ENCODE assay signal across 7 cellular contexts in genomic region chr1:143803904-143804539, GRCh38.
A peak's percentile ranks its signal among the peaks of the same experiment; 100 is the strongest.
DNase-seq lines count a peak whose midpoint lies in the region; ATAC-seq and TF ChIP-seq lines count a peak whose summit lies in the region.
"Not testable (repeated sequence)": the region's sequence is repeated elsewhere in the genome, so short reads cannot be mapped to it uniquely, and the experiment has no call there.

No MANE protein-coding gene starts in this region.

- H3K36me3 Mint-ChIP-seq in activated naive CD4-positive, alpha-beta T cell treated with anti-CD3 and anti-CD28 coated beads, Interleukin-2, amount 50 U/mL, for 24 hours: not testable (repeated sequence)

- not testable (repeated sequence) for H3K9me2 ChIP-seq in SK-N-SH

- not testable (repeated sequence) for H3F3A ChIP-seq in SK-N-SH (replicated peaks; ENCODE audit: insufficient read depth)

- DNase-seq in GM12865 (ENCODE audit: low read depth) (peak; percentile 54), fibroblast of lung (ENCODE audit: low read depth in 2 of 2) (peak; percentile 5 to 18), left lung (peak in 1 of 2 donors; percentile 32), retina (peak; percentile 1)
- DNase-seq in SK-N-SH: not testable (repeated sequence)

- not testable (repeated sequence) for H3K9me3 ChIP-seq in SK-N-SH; fibroblast of lung (ENCODE audit: control insufficient read depth, insufficient read depth, low read depth, low read length); left lung

- intact Hi-C loops in left lung (cut with DNase I): not testable (repeated sequence)

- TF ChIP-seq RAD21 in SK-N-SH (IDR thresholded peaks at IDR 0.05; ENCODE audit: low read length): not testable (repeated sequence)

- not testable (repeated sequence) for H3K4me1 Mint-ChIP-seq in activated naive CD4-positive, alpha-beta T cell treated with anti-CD3 and anti-CD28 coated beads, Interleukin-2, amount 50 U/mL, for 24 hours

- not testable (repeated sequence) for H3K4me1 ChIP-seq in SK-N-SH (ENCODE audit: control insufficient read depth in 1 of 2, insufficient read depth in 2 of 2, low read depth in 1 of 2, low read length in 1 of 2); fibroblast of lung (ENCODE audit: control insufficient read depth, extremely low read depth, insufficient read depth, low read length); left lung

- peak overlapping the region; percentile 85 for H3K4me2 ChIP-seq in SK-N-SH
- peak overlapping the region; percentile 75 for H3K4me2 ChIP-seq in fibroblast of lung (ENCODE audit: extremely low read depth, insufficient read depth, low read length)

- CTCF ChIA-PET in SK-N-SH (lab: Yijun Ruan, JAX): not testable (repeated sequence)

- H3K9ac ChIP-seq in SK-N-SH: 0 out of 2 replicates have a peak overlapping the region, but pooled peaks have one; percentile 25
- H3K9ac ChIP-seq in fibroblast of lung (ENCODE audit: insufficient read depth, low read length): not testable (repeated sequence)

- not testable (repeated sequence) for H3K27me3 Mint-ChIP-seq in activated naive CD4-positive, alpha-beta T cell treated with anti-CD3 and anti-CD28 coated beads, Interleukin-2, amount 50 U/mL, for 24 hours

- WGBS in SK-N-SH (ENCODE audit: low lambda C conversion rate): 2% methylated on average over 20 of the region's 29 CpGs

- H2AFZ ChIP-seq in SK-N-SH (ENCODE audit: low read depth): peak overlapping the region; percentile 83; the same call in 1 of the 2 replicates
- peak overlapping the region; percentile 49 for H2AFZ ChIP-seq in fibroblast of lung (ENCODE audit: low read length)

- peak overlapping the region; percentile 68 for H3K4me3 Mint-ChIP-seq in activated naive CD4-positive, alpha-beta T cell treated with anti-CD3 and anti-CD28 coated beads, Interleukin-2, amount 50 U/mL, for 24 hours

- ATAC-seq in HG03159 (IDR thresholded peaks at IDR 0.05; ENCODE audit: unreplicated experiment): peak; percentile 62
- ATAC-seq in left lung: peak; percentile 75

- H3K36me3 ChIP-seq in SK-N-SH (replicated peaks in 1 of 2; ENCODE audit: control insufficient read depth in 1 of 2, insufficient read depth in 2 of 2, low read length in 1 of 2); fibroblast of lung (ENCODE audit: control insufficient read depth, insufficient read depth, low read length); left lung: not testable (repeated sequence)

- not testable (repeated sequence) for TF ChIP-seq CTCF in GM12865 (IDR thresholded peaks at IDR 0.05; ENCODE audit: insufficient read depth, low read depth, low read length, missing control alignments); SK-N-SH (IDR thresholded peaks at IDR 0.05); fibroblast of lung (conservative IDR thresholded peaks at IDR 0.05 in 1 of 2, IDR thresholded peaks at IDR 0.05 in 1 of 2; ENCODE audit: low read depth in 1 of 2, low read length in 2 of 2); left lung (IDR thresholded peaks at IDR 0.05)

- not testable (repeated sequence) for H3K27ac ChIP-seq in SK-N-SH (ENCODE audit: low read depth in 2 of 2, low read length in 1 of 2); fibroblast of lung (ENCODE audit: insufficient read depth, low read length); left lung

- peak overlapping the region; percentile 79 for H3K27ac Mint-ChIP-seq in activated naive CD4-positive, alpha-beta T cell treated with anti-CD3 and anti-CD28 coated beads, Interleukin-2, amount 50 U/mL, for 24 hours

- H3K4me3 ChIP-seq in GM12865 (ENCODE audit: low read depth, low read length) (peak overlapping the region; percentile 48), SK-N-SH (ENCODE audit: low read depth in 2 of 2, low read length in 1 of 2) (peak overlapping the region; percentile 48 to 68), fibroblast of lung (replicated peaks in 1 of 4; ENCODE audit: control extremely low read depth in 1 of 4, insufficient read depth in 1 of 4, low read depth in 3 of 4, low read length in 4 of 4) (peak overlapping the region; percentile 34 to 82 (median 58)), left lung (peak overlapping the region; percentile 36)

- TF ChIP-seq EP300 in SK-N-SH (IDR thresholded peaks at IDR 0.05; ENCODE audit: borderline replicate concordance in 1 of 2, low read depth in 1 of 2, low read length in 1 of 2): not testable (repeated sequence)

- POLR2A ChIA-PET in SK-N-SH (lab: Yijun Ruan, JAX): not testable (repeated sequence)

- H3K9me3 Mint-ChIP-seq in activated naive CD4-positive, alpha-beta T cell treated with anti-CD3 and anti-CD28 coated beads, Interleukin-2, amount 50 U/mL, for 24 hours: not testable (repeated sequence)

- H4K20me1 ChIP-seq in SK-N-SH (ENCODE audit: insufficient read depth); fibroblast of lung (ENCODE audit: control insufficient read depth, extremely low read depth, insufficient read depth, low read length): not testable (repeated sequence)

- H3K27me3 ChIP-seq in SK-N-SH (ENCODE audit: insufficient read depth); fibroblast of lung (ENCODE audit: control insufficient read depth, insufficient read depth, low read length); left lung: not testable (repeated sequence)

- not testable (repeated sequence) for H3K79me2 ChIP-seq in SK-N-SH (ENCODE audit: insufficient read depth); fibroblast of lung (ENCODE audit: control insufficient read depth, insufficient read depth, low read length)

TF ChIP-seq in SK-N-SH, 30 proteins besides CTCF, POLR2A, EP300 and RAD21:
- TF ChIP-seq FOSL2 (IDR thresholded peaks at IDR 0.05; ENCODE audit: borderline replicate concordance, low read depth) (peak; percentile 29; the same call in 1 of the 2 replicates), TEAD4 (IDR thresholded peaks at IDR 0.05; ENCODE audit: borderline replicate concordance, insufficient read depth) (peak; percentile 69; the same call in 1 of the 2 replicates)
